In genomic region chr7:150332852-150333635, GRCh38 we compare ENCODE assay signal across 27 cellular contexts. TPM values are rescaled to one million over a fixed set of nuclear protein-coding genes. Genes with fewer than 3 reads are reported as not detected.
DNase-seq lines count a peak whose midpoint lies in the region; ATAC-seq, FAIRE-seq and TF ChIP-seq lines count a peak whose summit lies in the region.
"Had no signal": no experiment of that assay in that cellular context is flagged by ENCODE, and none has a peak within 500 bp of the region (broad histone marks: within the 10 kb centered on the region; RNA-seq: fewer than 3 reads in every experiment).

No MANE protein-coding gene starts in this region.

- FAIRE-seq in K562 (lab: Jason Lieb, UNC): no peak
- FAIRE-seq: frontal cortex, GM18507 had no signal

- no peak for TF ChIP-seq POLR2A in K562 (conservative IDR thresholded peaks at IDR 0.05)

- in situ Hi-C loops in K562 (cut with MboI): no loop called here

- H3K27me3 Mint-ChIP-seq in progenitor cell of endocrine pancreas: peaks cover 2% of the 10 kb centered on the region
- H3K27me3 Mint-ChIP-seq in activated T-cell treated with anti-CD3 and anti-CD28 coated beads, Interleukin-2, amount 50 U/mL, for 4 hours (ENCODE audit: low read depth): no peaks in the 10 kb centered on the region
- H3K27me3 Mint-ChIP-seq: activated naive CD8-positive, alpha-beta T cell treated with anti-CD3 and anti-CD28 coated beads, Interleukin-2, amount 50 U/mL, for 24 hours had no signal

- 85% methylated on average over 18 of the region's 18 CpGs for WGBS in K562 (ENCODE audit: insufficient coverage, low coverage, missing lambda C conversion rate)

- ATAC-seq in K562 (no peak; the same call in 1 of the 3 replicates), HG03135 (IDR thresholded peaks at IDR 0.05; ENCODE audit: unreplicated experiment) (no peak)
- no peak for ATAC-seq in activated T-cell treated with anti-CD3 and anti-CD28 coated beads, Interleukin-2, amount 50 U/mL, for 4 hours
- ATAC-seq: activated naive CD8-positive, alpha-beta T cell treated with anti-CD3 and anti-CD28 coated beads, Interleukin-2, amount 50 U/mL, for 24 hours; left colon; sciatic nerve; stimulated activated memory B cell treated with anti-CD40 and anti-IgM and Interleukin-4, amounts not matched to agents 10 μg/mL and 1 μg/mL and 100 μg/mL, for 72 hours had no signal

- H3K27ac ChIP-seq in K562 (ENCODE audit: extremely low read depth, low read depth, low read length): no peak overlapping the region
- H3K27ac ChIP-seq in RWPE1: no peak overlapping the region
- H3K27ac ChIP-seq: C4-2B, neural progenitor cell, SJSA1 had no signal

- H2AFZ ChIP-seq in K562 (ENCODE audit: low read depth, low read length): no peak overlapping the region
- H2AFZ ChIP-seq: neural progenitor cell had no signal

- no peak overlapping the region for H3K4me2 ChIP-seq in K562 (ENCODE audit: insufficient read depth, low read length)
- H3K4me2 ChIP-seq: neural progenitor cell had no signal

- BruUV-seq in K562 (replicated peaks; lab: Mats Ljungman, UMichigan): no TSS peak

- no peaks in the 10 kb centered on the region; the same call in 1 of the 2 replicates for H4K20me1 ChIP-seq in K562 (replicated peaks; ENCODE audit: control insufficient read depth, insufficient read depth, low read length)

- TF ChIP-seq EP300 in K562 (IDR thresholded peaks at IDR 0.05; ENCODE audit: low read length): no peak

- peaks cover 6% of the 10 kb centered on the region for H3K9me1 ChIP-seq in K562 (ENCODE audit: control insufficient read depth, insufficient read depth, low read length)

- TF ChIP-seq RAD21 in K562 (CRISPR knock-in tag; conservative IDR thresholded peaks at IDR 0.05 in 1 of 2, IDR thresholded peaks at IDR 0.05 in 1 of 2): no peak

- H3K4me3 Mint-ChIP-seq in progenitor cell of endocrine pancreas (ENCODE audit: low read depth): no peak overlapping the region
- H3K4me3 Mint-ChIP-seq in activated T-cell treated with anti-CD3 and anti-CD28 coated beads, Interleukin-2, amount 50 U/mL, for 4 hours: no peak overlapping the region
- H3K4me3 Mint-ChIP-seq: activated naive CD8-positive, alpha-beta T cell treated with anti-CD3 and anti-CD28 coated beads, Interleukin-2, amount 50 U/mL, for 24 hours; neural progenitor cell; stimulated activated memory B cell treated with anti-CD40 and anti-IgM and Interleukin-4, amounts not matched to agents 10 μg/mL and 1 μg/mL and 100 μg/mL, for 72 hours had no signal

- POLR2A ChIA-PET in K562 (lab: Yijun Ruan, JAX): interaction anchor here (0.9 to 1.1 kb wide), 4 partner anchors 16 to 37 kb away, joined by 3 to 4 read pairs (median 4); no protein-coding TSS in a partner anchor
- POLR2A ChIA-PET in RWPE1 (lab: Yijun Ruan, JAX; ENCODE audit: low non-redundant PET): no interaction called here

- no peaks in the 10 kb centered on the region for H3K9me3 Mint-ChIP-seq in progenitor cell of endocrine pancreas (ENCODE audit: low read depth)
- H3K9me3 Mint-ChIP-seq in activated T-cell treated with anti-CD3 and anti-CD28 coated beads, Interleukin-2, amount 50 U/mL, for 4 hours: no peaks in the 10 kb centered on the region
- H3K9me3 Mint-ChIP-seq: activated naive CD8-positive, alpha-beta T cell treated with anti-CD3 and anti-CD28 coated beads, Interleukin-2, amount 50 U/mL, for 24 hours; neural progenitor cell; stimulated activated memory B cell treated with anti-CD40 and anti-IgM and Interleukin-4, amounts not matched to agents 10 μg/mL and 1 μg/mL and 100 μg/mL, for 72 hours had no signal

- H3K4me3 ChIP-seq in H7 (ENCODE audit: insufficient read depth, low read depth, low read length): no peak overlapping the region
- H3K4me3 ChIP-seq in K562: no peak overlapping the region
- H3K4me3 ChIP-seq: esophagus squamous epithelium, neural progenitor cell, SJSA1 had no signal

- DNase-seq in H7: peak; percentile 45
- DNase-seq in K562 (ENCODE audit: extremely low read depth in 1 of 4, low spot score in 3 of 4): peak in 2 of 4 experiments; percentile 40 to 47
- no peak for DNase-seq in progenitor cell of endocrine pancreas (ENCODE audit: low spot score, unreplicated experiment)
- no peak for DNase-seq in RWPE1 (ENCODE audit: low spot score)
- no peak for DNase-seq in activated T-cell treated with anti-CD3 and anti-CD28 coated beads, Interleukin-2, amount 50 U/mL, for 4 hours
- DNase-seq: activated effector memory CD4-positive, alpha-beta T cell treated with Interleukin-2 at 50 U/mL for 16 hours; activated naive CD8-positive, alpha-beta T cell treated with anti-CD3 and anti-CD28 coated beads, Interleukin-2, amount 50 U/mL, for 24 hours; activated T-cell treated with anti-CD3 and anti-CD28 coated beads for 4 hours; central memory CD4-positive, alpha-beta T cell; DMS79; esophagus squamous epithelium; GF-D8; HCEC 1CT; left colon; NCI-H1417; NCI-H2029 treated with DMSO at 0.1 percent for 48 hours; NCI-H226; stimulated activated CD4-positive, alpha-beta T cell treated with anti-CD3 and anti-CD28 coated beads, Interleukin-4, amount 100 ng/mL, for 24 hours had no signal

- H3K27me3 ChIP-seq in H7 (ENCODE audit: control insufficient read depth, insufficient read depth, low read length) (no peaks in the 10 kb centered on the region), K562 (ENCODE audit: control insufficient read depth in 2 of 2, insufficient read depth in 2 of 2, low read length in 2 of 2) (no peaks in the 10 kb centered on the region)
- H3K27me3 ChIP-seq: esophagus squamous epithelium, neural progenitor cell, SJSA1 had no signal

- peaks cover 0 to 26% of the 10 kb centered on the region in 2 experiments; a peak in 1 of 5 replicates for H3K4me1 ChIP-seq in K562 (replicated peaks in 1 of 2; ENCODE audit: control insufficient read depth in 2 of 2, insufficient read depth in 2 of 2, low read length in 2 of 2)
- H3K4me1 ChIP-seq: SJSA1 had no signal

- TF ChIP-seq CTCF in K562 (IDR thresholded peaks at IDR 0.05 in 2 of 3, conservative IDR thresholded peaks at IDR 0.05 in 1 of 3; ENCODE audit: insufficient read depth in 2 of 3, low read depth in 1 of 3, low read length in 3 of 3) (no peak), progenitor cell of endocrine pancreas (IDR thresholded peaks at IDR 0.05; ENCODE audit: unreplicated experiment) (no peak), RWPE1 (conservative IDR thresholded peaks at IDR 0.05; ENCODE audit: low read depth) (no peak)

- CTCF ChIA-PET in K562 (lab: Yijun Ruan, JAX; ENCODE audit: low intra/inter-chr PET ratio): interaction anchor here (0.6 kb wide), 1 partner anchor 52 kb away, joined by 3 read pairs; no protein-coding TSS in a partner anchor
- CTCF ChIA-PET in RWPE1 (lab: Yijun Ruan, JAX): interaction anchor here (0.6 kb wide), 1 partner anchor 106 kb away, joined by 3 read pairs; no protein-coding TSS in a partner anchor

- H3K36me3 Mint-ChIP-seq in progenitor cell of endocrine pancreas (ENCODE audit: insufficient read depth): no peaks in the 10 kb centered on the region
- peaks cover 16% of the 10 kb centered on the region for H3K36me3 Mint-ChIP-seq in activated T-cell treated with anti-CD3 and anti-CD28 coated beads, Interleukin-2, amount 50 U/mL, for 4 hours (ENCODE audit: insufficient read depth)
- H3K36me3 Mint-ChIP-seq: neural progenitor cell had no signal

- H3K79me2 ChIP-seq in K562 (ENCODE audit: control insufficient read depth, insufficient read depth, low read length): peaks cover 6% of the 10 kb centered on the region; the same call in 1 of the 3 replicates

- peaks cover 10% of the 10 kb centered on the region for H3K4me1 Mint-ChIP-seq in progenitor cell of endocrine pancreas (ENCODE audit: low read depth)
- H3K4me1 Mint-ChIP-seq in activated T-cell treated with anti-CD3 and anti-CD28 coated beads, Interleukin-2, amount 50 U/mL, for 4 hours (ENCODE audit: low read depth): no peaks in the 10 kb centered on the region
- H3K4me1 Mint-ChIP-seq: activated naive CD8-positive, alpha-beta T cell treated with anti-CD3 and anti-CD28 coated beads, Interleukin-2, amount 50 U/mL, for 24 hours had no signal

- peak overlapping the region; percentile 69 for H3K27ac Mint-ChIP-seq in progenitor cell of endocrine pancreas
- H3K27ac Mint-ChIP-seq: activated naive CD8-positive, alpha-beta T cell treated with anti-CD3 and anti-CD28 coated beads, Interleukin-2, amount 50 U/mL, for 24 hours; neural progenitor cell; stimulated activated memory B cell treated with anti-CD40 and anti-IgM and Interleukin-4, amounts not matched to agents 10 μg/mL and 1 μg/mL and 100 μg/mL, for 72 hours had no signal

- H3K36me3 ChIP-seq in H7 (replicated peaks; ENCODE audit: control insufficient read depth, insufficient read depth, low read length) (peaks cover 18% of the 10 kb centered on the region), K562 (ENCODE audit: control insufficient read depth, insufficient read depth, low read length) (peaks cover 79% of the 10 kb centered on the region)
- H3K36me3 ChIP-seq: neural progenitor cell, SJSA1 had no signal

- intact Hi-C loops in K562 (cut with micrococcal nuclease): no loop called here

- H3K9ac ChIP-seq in K562 (ENCODE audit: insufficient read depth in 1 of 2, low read depth in 2 of 2, low read length in 2 of 2): peak overlapping the region in 1 of 2 experiments; percentile 7; a peak in 1 of 4 replicates
- H3K9ac ChIP-seq: neural progenitor cell had no signal

- H3K9me3 ChIP-seq in K562 (replicated peaks; ENCODE audit: control insufficient read depth, insufficient read depth, low read depth, low read length): no peaks in the 10 kb centered on the region
- H3K9me3 ChIP-seq: esophagus squamous epithelium, SJSA1 had no signal

RNA-seq across cellular contexts. Expression of gene RARRES2, which starts 8.4 kb away (rescaled TPM):
- 198 and 223 TPM in 2 replicates for total RNA-seq in H7 (2014; rRNA removed; shearing (Covaris generic))
- not detected in 2 replicates for total RNA-seq in K562 (2011; cell fraction: chromatin; rRNA removed; ENCODE audit: low replicate concordance)
- total RNA-seq in K562 (2011; cell fraction: nucleolus; rRNA removed): not detected in 2 replicates
- not detected in 2 replicates for total RNA-seq in K562 (2011; cell fraction: nucleoplasm; rRNA removed)
- total RNA-seq in K562 (2014; rRNA removed) (not detected in 2 replicates), K562 (2014; rRNA removed; fragmentation: Illumina TruSeq; extraction: Trizol) (not detected in 2 replicates), K562 (2015; rRNA removed; fragmentation: Illumina TruSeq; extraction: Trizol) (not detected in 2 replicates), K562 (2021) (1.7 and 1.8 TPM in 2 replicates), progenitor cell of endocrine pancreas (19.0 and 20.2 TPM in 2 replicates)
- polyA plus RNA-seq in K562 (2011; rRNA removed) (0.11 TPM in 1 of 2 replicates, not detected in the other), K562 (2014; fragmentation: Illumina TruSeq; extraction: Trizol) (not detected in 2 replicates), K562 (2014; fragmentation: Nextera tagmentation; extraction: Ambion mirVana) (not detected), K562 (2014; rRNA removed) (0.23 TPM in 1 of 2 replicates, not detected in the other)
- 0.51 and 0.55 TPM in 2 replicates for polyA plus RNA-seq in K562 (2011; cell fraction: cytosol; rRNA removed)
- 0.13 and 0.26 TPM in 2 replicates for polyA plus RNA-seq in K562 (2011; cell fraction: nucleus; rRNA removed)
- 0.21 and 0.33 TPM in 2 replicates for polyA plus RNA-seq in K562 (2012)
- polyA minus RNA-seq in K562 (2011; rRNA and poly(A)+ RNA removed): not detected in 2 replicates
- not detected in 2 replicates for polyA minus RNA-seq in K562 (2011; cell fraction: cytosol; rRNA and poly(A)+ RNA removed)
- polyA minus RNA-seq in K562 (2011; cell fraction: nucleus; rRNA and poly(A)+ RNA removed): not detected in 2 replicates
- 1 to 10 TPM; 1.2 to 1.4 (median 1.3) TPM for total RNA-seq in activated T-cell treated with anti-CD3 and anti-CD28 coated beads, Interleukin-2, amount 50 U/mL, for 4 hours
- total RNA-seq: SJSA1; T-helper 1 cell treated with Interleukin-12 subunit alpha and Interleukin-12 subunit beta and Interleukin-4 antibody, amounts not matched to agents 30 ng/mL and 1 ng/mL, for 36 hours had no signal

RNA-seq across cellular contexts. Expression of gene ACTR3C, which starts 9.7 kb away (rescaled TPM):
- 0.73 and 3.2 TPM in 2 replicates for total RNA-seq in H7 (2014; rRNA removed; shearing (Covaris generic))
- total RNA-seq in K562 (2011; cell fraction: chromatin; rRNA removed; ENCODE audit: low replicate concordance): 118 and 124 TPM in 2 replicates
- 77.7 and 87.2 TPM in 2 replicates for total RNA-seq in K562 (2011; cell fraction: nucleolus; rRNA removed)
- 81.8 and 110 TPM in 2 replicates for total RNA-seq in K562 (2011; cell fraction: nucleoplasm; rRNA removed)
- total RNA-seq in K562 (2014; rRNA removed): 12.1 and 12.9 TPM in 2 replicates
- 14.2 and 16.9 TPM in 2 replicates for total RNA-seq in K562 (2014; rRNA removed; fragmentation: Illumina TruSeq; extraction: Trizol)
- 14.8 and 16.8 TPM in 2 replicates for total RNA-seq in K562 (2015; rRNA removed; fragmentation: Illumina TruSeq; extraction: Trizol)
- 10.0 and 10.8 TPM in 2 replicates for total RNA-seq in K562 (2021)
- 28.1 and 35.4 TPM in 2 replicates for polyA plus RNA-seq in K562 (2011; rRNA removed)
- polyA plus RNA-seq in K562 (2011; cell fraction: cytosol; rRNA removed): 13.0 and 26.1 TPM in 2 replicates
- polyA plus RNA-seq in K562 (2011; cell fraction: nucleus; rRNA removed): 30.3 and 45.3 TPM in 2 replicates
- polyA plus RNA-seq in K562 (2012): 13.2 and 18.9 TPM in 2 replicates
- 12.2 and 13.4 TPM in 2 replicates for polyA plus RNA-seq in K562 (2014; fragmentation: Illumina TruSeq; extraction: Trizol)
- 10 to 100 TPM in 1 of 2 experiments, 1 to 10 TPM in 1; 9.0 to 13.3 TPM for polyA plus RNA-seq in K562 (2014; fragmentation: Nextera tagmentation; extraction: Ambion mirVana)
- polyA plus RNA-seq in K562 (2014; rRNA removed): 14.9 and 16.9 TPM in 2 replicates
- polyA minus RNA-seq in K562 (2011; rRNA and poly(A)+ RNA removed): 61.6 and 72.6 TPM in 2 replicates
- polyA minus RNA-seq in K562 (2011; cell fraction: cytosol; rRNA and poly(A)+ RNA removed): 16.9 and 22.1 TPM in 2 replicates
- 75.1 and 126 TPM in 2 replicates for polyA minus RNA-seq in K562 (2011; cell fraction: nucleus; rRNA and poly(A)+ RNA removed)
- total RNA-seq in progenitor cell of endocrine pancreas: 2.3 and 3.3 TPM in 2 replicates
- total RNA-seq in activated T-cell treated with anti-CD3 and anti-CD28 coated beads, Interleukin-2, amount 50 U/mL, for 4 hours: 1 to 10 TPM; 5.1 to 7.0 (median 5.5) TPM
- total RNA-seq: SJSA1 had no signal

RNA-seq across cellular contexts. Expression of gene LRRC61, which starts 9.9 kb away (rescaled TPM):
- 38.3 and 39.4 TPM in 2 replicates for total RNA-seq in H7 (2014; rRNA removed; shearing (Covaris generic))
- 114 and 182 TPM in 2 replicates for total RNA-seq in K562 (2011; cell fraction: chromatin; rRNA removed; ENCODE audit: low replicate concordance)
- 129 and 134 TPM in 2 replicates for total RNA-seq in K562 (2011; cell fraction: nucleolus; rRNA removed)
- 113 and 123 TPM in 2 replicates for total RNA-seq in K562 (2011; cell fraction: nucleoplasm; rRNA removed)
- total RNA-seq in K562 (2014; rRNA removed) (55.2 and 67.6 TPM in 2 replicates), K562 (2014; rRNA removed; fragmentation: Illumina TruSeq; extraction: Trizol) (16.8 and 18.7 TPM in 2 replicates), K562 (2015; rRNA removed; fragmentation: Illumina TruSeq; extraction: Trizol) (35.2 and 37.8 TPM in 2 replicates), K562 (2021) (49.5 and 50.6 TPM in 2 replicates), progenitor cell of endocrine pancreas (28.1 and 28.3 TPM in 2 replicates)
- polyA plus RNA-seq in K562 (2011; rRNA removed) (54.3 and 76.9 TPM in 2 replicates), K562 (2014; fragmentation: Illumina TruSeq; extraction: Trizol) (18.4 and 35.6 TPM in 2 replicates), K562 (2014; fragmentation: Nextera tagmentation; extraction: Ambion mirVana) (1 to 10 TPM; 1.3 to 1.7 TPM), K562 (2014; rRNA removed) (42.0 and 46.5 TPM in 2 replicates)
- polyA plus RNA-seq in K562 (2011; cell fraction: cytosol; rRNA removed): 138 and 194 TPM in 2 replicates
- polyA plus RNA-seq in K562 (2011; cell fraction: nucleus; rRNA removed): 125 and 205 TPM in 2 replicates
- polyA plus RNA-seq in K562 (2012): 81.4 and 86.4 TPM in 2 replicates
- polyA minus RNA-seq in K562 (2011; rRNA and poly(A)+ RNA removed): 44.8 and 55.6 TPM in 2 replicates
- 94.8 and 130 TPM in 2 replicates for polyA minus RNA-seq in K562 (2011; cell fraction: cytosol; rRNA and poly(A)+ RNA removed)
- 89.0 and 106 TPM in 2 replicates for polyA minus RNA-seq in K562 (2011; cell fraction: nucleus; rRNA and poly(A)+ RNA removed)
- 10 to 100 TPM; 24.5 to 29.4 (median 26.1) TPM for total RNA-seq in activated T-cell treated with anti-CD3 and anti-CD28 coated beads, Interleukin-2, amount 50 U/mL, for 4 hours
- total RNA-seq: SJSA1 had no signal

RNA-seq across cellular contexts. Expression of gene REPIN1, which starts 35.6 kb away (rescaled TPM):
- total RNA-seq in H7 (2014; rRNA removed; shearing (Covaris generic)): 149 and 155 TPM in 2 replicates
- total RNA-seq in K562 (2011; cell fraction: chromatin; rRNA removed; ENCODE audit: low replicate concordance): 109 and 296 TPM in 2 replicates
- total RNA-seq in K562 (2011; cell fraction: nucleolus; rRNA removed): 251 and 260 TPM in 2 replicates
- 183 and 184 TPM in 2 replicates for total RNA-seq in K562 (2011; cell fraction: nucleoplasm; rRNA removed)
- total RNA-seq in K562 (2014; rRNA removed): 212 and 268 TPM in 2 replicates
- 46.9 and 56.8 TPM in 2 replicates for total RNA-seq in K562 (2014; rRNA removed; fragmentation: Illumina TruSeq; extraction: Trizol)
- 94.0 and 99.6 TPM in 2 replicates for total RNA-seq in K562 (2015; rRNA removed; fragmentation: Illumina TruSeq; extraction: Trizol)
- 277 and 283 TPM in 2 replicates for total RNA-seq in K562 (2021)
- 130 and 189 TPM in 2 replicates for polyA plus RNA-seq in K562 (2011; rRNA removed)
- 210 and 322 TPM in 2 replicates for polyA plus RNA-seq in K562 (2011; cell fraction: cytosol; rRNA removed)
- 461 and 543 TPM in 2 replicates for polyA plus RNA-seq in K562 (2011; cell fraction: nucleus; rRNA removed)
- 186 and 202 TPM in 2 replicates for polyA plus RNA-seq in K562 (2012)
- 94.3 and 120 TPM in 2 replicates for polyA plus RNA-seq in K562 (2014; fragmentation: Illumina TruSeq; extraction: Trizol)
- polyA plus RNA-seq in K562 (2014; fragmentation: Nextera tagmentation; extraction: Ambion mirVana): 10 to 100 TPM in 1 of 2 experiments, 1 to 10 TPM in 1; 8.1 to 11.0 TPM
- 209 and 237 TPM in 2 replicates for polyA plus RNA-seq in K562 (2014; rRNA removed)
- polyA minus RNA-seq in K562 (2011; rRNA and poly(A)+ RNA removed): 65.6 and 71.9 TPM in 2 replicates
- polyA minus RNA-seq in K562 (2011; cell fraction: cytosol; rRNA and poly(A)+ RNA removed): 96.6 and 122 TPM in 2 replicates
- polyA minus RNA-seq in K562 (2011; cell fraction: nucleus; rRNA and poly(A)+ RNA removed): 81.0 and 130 TPM in 2 replicates
- 148 and 153 TPM in 2 replicates for total RNA-seq in progenitor cell of endocrine pancreas
- total RNA-seq in activated T-cell treated with anti-CD3 and anti-CD28 coated beads, Interleukin-2, amount 50 U/mL, for 4 hours: 10 to 100 TPM; 54.7 to 68.4 (median 62.6) TPM

RNA-seq across cellular contexts. Expression of gene ZNF775, which starts 46.1 kb away (rescaled TPM):
- 44.2 and 56.7 TPM in 2 replicates for total RNA-seq in H7 (2014; rRNA removed; shearing (Covaris generic))
- 3.1 and 10.5 TPM in 2 replicates for total RNA-seq in K562 (2011; cell fraction: chromatin; rRNA removed; ENCODE audit: low replicate concordance)
- 12.0 and 14.7 TPM in 2 replicates for total RNA-seq in K562 (2011; cell fraction: nucleolus; rRNA removed)
- total RNA-seq in K562 (2011; cell fraction: nucleoplasm; rRNA removed): 5.9 TPM in 2 replicates
- 18.6 and 21.8 TPM in 2 replicates for total RNA-seq in K562 (2014; rRNA removed)
- total RNA-seq in K562 (2014; rRNA removed; fragmentation: Illumina TruSeq; extraction: Trizol): 1.1 and 1.8 TPM in 2 replicates
- total RNA-seq in K562 (2015; rRNA removed; fragmentation: Illumina TruSeq; extraction: Trizol): 5.5 and 5.7 TPM in 2 replicates
- total RNA-seq in K562 (2021): 18.7 and 19.2 TPM in 2 replicates
- 4.9 and 8.3 TPM in 2 replicates for polyA plus RNA-seq in K562 (2011; rRNA removed)
- polyA plus RNA-seq in K562 (2011; cell fraction: cytosol; rRNA removed): 7.9 and 29.5 TPM in 2 replicates
- polyA plus RNA-seq in K562 (2011; cell fraction: nucleus; rRNA removed): 9.1 and 15.1 TPM in 2 replicates
- 11.8 and 13.9 TPM in 2 replicates for polyA plus RNA-seq in K562 (2012)
- 1.5 and 3.5 TPM in 2 replicates for polyA plus RNA-seq in K562 (2014; fragmentation: Illumina TruSeq; extraction: Trizol)
- polyA plus RNA-seq in K562 (2014; fragmentation: Nextera tagmentation; extraction: Ambion mirVana): under 1 TPM; 0.04 to 0.20 TPM
- polyA plus RNA-seq in K562 (2014; rRNA removed): 13.1 and 13.2 TPM in 2 replicates
- polyA minus RNA-seq in K562 (2011; rRNA and poly(A)+ RNA removed): 1.3 and 1.6 TPM in 2 replicates
- polyA minus RNA-seq in K562 (2011; cell fraction: cytosol; rRNA and poly(A)+ RNA removed): 7.2 and 17.1 TPM in 2 replicates
- polyA minus RNA-seq in K562 (2011; cell fraction: nucleus; rRNA and poly(A)+ RNA removed): 4.3 and 5.3 TPM in 2 replicates
- total RNA-seq in progenitor cell of endocrine pancreas: 10.8 and 13.4 TPM in 2 replicates
- total RNA-seq in activated T-cell treated with anti-CD3 and anti-CD28 coated beads, Interleukin-2, amount 50 U/mL, for 4 hours: 1 to 10 TPM; 3.4 to 4.5 (median 4.2) TPM
